ENCODE assay signal across 27 cellular contexts in the genomic region with DNA sequence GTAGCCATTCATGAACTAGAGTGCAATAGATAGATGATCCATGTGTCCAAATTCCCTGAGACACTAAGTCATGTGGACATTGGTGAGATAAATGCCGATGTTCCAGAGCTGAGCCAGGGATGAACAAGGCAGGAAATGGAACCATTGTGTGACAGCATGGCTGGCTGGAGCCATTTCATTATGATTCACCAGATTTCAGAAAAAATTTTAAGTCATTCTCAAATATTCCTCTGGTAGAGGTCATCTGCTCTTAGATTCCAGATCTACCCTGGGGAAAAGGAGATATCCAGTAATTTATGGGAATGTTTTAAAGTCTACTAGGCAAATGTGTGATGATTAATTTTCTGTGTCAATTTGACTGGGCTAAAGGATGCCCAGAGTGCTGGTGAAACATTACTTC.
"Had no signal": no experiment of that assay in that cellular context is flagged by ENCODE, and none has a peak within 500 bp of the region (broad histone marks: within the 10 kb centered on the region; RNA-seq: fewer than 3 reads in every experiment).

No MANE protein-coding gene starts in this region.

- H3K27ac ChIP-seq: foreskin keratinocyte, hepatocyte, left ventricle myocardium inferior, pancreas, psoas muscle, right atrium auricular region, thyroid gland, upper lobe of right lung, WERI-Rb-1 had no signal

- H3K27me3 ChIP-seq: foreskin keratinocyte, hepatocyte, pancreas, right atrium auricular region, thyroid gland, upper lobe of right lung had no signal

- H3K27ac Mint-ChIP-seq: activated naive CD4-positive, alpha-beta T cell treated with anti-CD3 and anti-CD28 coated beads, Interleukin-2, amount 50 U/mL, for 24 hours; brain; immature natural killer cell; natural killer cell treated with Interleukin-12 subunit alpha and Interleukin-12 subunit beta and Interleukin-15 and Interleukin-18, amount 100 ng/mL, for 72 hours had no signal

- H3K4me2 ChIP-seq: hepatocyte had no signal

- H3K4me1 Mint-ChIP-seq: activated naive CD4-positive, alpha-beta T cell treated with anti-CD3 and anti-CD28 coated beads, Interleukin-2, amount 50 U/mL, for 24 hours; immature natural killer cell had no signal

- H3K4me3 ChIP-seq: hepatocyte, left ventricle myocardium inferior, pancreas, psoas muscle, right atrium auricular region, thyroid gland, upper lobe of right lung had no signal

- ATAC-seq: foreskin keratinocyte; natural killer cell treated with Interleukin-12 subunit alpha and Interleukin-12 subunit beta and Interleukin-15 and Interleukin-18, amount 100 ng/mL, for 72 hours; pancreas; psoas muscle; stimulated activated naive CD8-positive, alpha-beta T cell treated with anti-CD3 and anti-CD28 coated beads, Interleukin-15, Interleukin-2, amounts not matched to agents 100 U/mL and 50 U/mL, for 24 hours; upper lobe of right lung had no signal

- H3K9me3 ChIP-seq: pancreas, psoas muscle, right atrium auricular region, thyroid gland, upper lobe of right lung had no signal

- DNase-seq: activated CD4-positive, alpha-beta T cell treated with anti-CD3 and anti-CD28 coated beads, Interleukin-2, amount 50 U/mL, for 1 hour; activated CD4-positive, CD25-positive, alpha-beta regulatory T cell treated with anti-CD3 and anti-CD28 coated beads, Interleukin-2, amount 50 U/mL, for 72 hours; activated gamma-delta T cell treated with Interleukin-2 at 50 U/mL for 16 hours; activated T-cell treated with anti-CD3 and anti-CD28 coated beads, Interleukin-2, amount 50 U/mL, for 1 hour; anterior cingulate cortex; effector CD4-positive, alpha-beta T cell; foreskin keratinocyte; immature natural killer cell; left ventricle myocardium inferior; mammary epithelial cell; midbrain; pancreas; psoas muscle; stimulated activated CD4-positive, alpha-beta T cell treated with anti-CD3 and anti-CD28 coated beads, Interleukin-12 subunit alpha, Interleukin-12 subunit beta, amount 100 ng/mL, for 4 hours; stimulated activated CD4-positive, alpha-beta T cell treated with anti-CD3 and anti-CD28 coated beads, Interleukin-4, amount 100 ng/mL, for 4 hours; stimulated activated naive CD8-positive, alpha-beta T cell treated with anti-CD3 and anti-CD28 coated beads, Interleukin-15, Interleukin-2, amounts not matched to agents 100 U/mL and 50 U/mL, for 24 hours; substantia nigra; thyroid gland; upper lobe of right lung; WERI-Rb-1 had no signal

- H3K27me3 Mint-ChIP-seq: activated naive CD4-positive, alpha-beta T cell treated with anti-CD3 and anti-CD28 coated beads, Interleukin-2, amount 50 U/mL, for 24 hours; brain had no signal

- FAIRE-seq: endometrium, pancreas, TTC549 had no signal

- H3K9me3 Mint-ChIP-seq: natural killer cell treated with Interleukin-12 subunit alpha and Interleukin-12 subunit beta and Interleukin-15 and Interleukin-18, amount 100 ng/mL, for 72 hours had no signal

- H3K79me2 ChIP-seq: hepatocyte had no signal

- H3K36me3 Mint-ChIP-seq: activated naive CD4-positive, alpha-beta T cell treated with anti-CD3 and anti-CD28 coated beads, Interleukin-2, amount 50 U/mL, for 24 hours; immature natural killer cell; natural killer cell treated with Interleukin-12 subunit alpha and Interleukin-12 subunit beta and Interleukin-15 and Interleukin-18, amount 100 ng/mL, for 72 hours had no signal

- H3K4me3 Mint-ChIP-seq: activated naive CD4-positive, alpha-beta T cell treated with anti-CD3 and anti-CD28 coated beads, Interleukin-2, amount 50 U/mL, for 24 hours; brain; immature natural killer cell; natural killer cell treated with Interleukin-12 subunit alpha and Interleukin-12 subunit beta and Interleukin-15 and Interleukin-18, amount 100 ng/mL, for 72 hours had no signal

- H3K36me3 ChIP-seq: left ventricle myocardium inferior, pancreas, right atrium auricular region, thyroid gland, upper lobe of right lung, WERI-Rb-1 had no signal

- H3K4me1 ChIP-seq: foreskin keratinocyte, left ventricle myocardium inferior, pancreas, psoas muscle, right atrium auricular region, thyroid gland, upper lobe of right lung had no signal

- H2AFZ ChIP-seq: hepatocyte had no signal
